ENCODE assay signal across 11 cellular contexts in the genomic region with DNA sequence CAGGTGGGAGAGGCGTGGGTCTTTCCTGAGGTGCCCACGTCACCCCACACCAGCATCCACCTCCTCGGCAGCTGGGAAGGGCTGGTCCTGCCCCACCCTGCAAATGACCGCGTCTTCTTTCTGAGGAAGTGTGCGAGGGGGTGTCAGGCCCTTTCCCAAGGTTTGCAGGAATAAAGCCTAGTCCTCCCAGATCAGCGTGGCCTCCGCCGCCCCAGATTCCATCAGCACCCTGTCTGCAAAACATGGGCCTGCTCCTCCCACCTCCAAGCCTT. TPM values are rescaled to one million over a fixed set of nuclear protein-coding genes. Genes with fewer than 3 reads are reported as not detected.
DNase-seq lines count a peak whose midpoint lies in the region; ATAC-seq, FAIRE-seq and TF ChIP-seq lines count a peak whose summit lies in the region.
"Had no signal": no experiment of that assay in that cellular context is flagged by ENCODE, and none has a peak within 500 bp of the region (broad histone marks: within the 10 kb centered on the region; RNA-seq: fewer than 3 reads in every experiment).

No MANE protein-coding gene starts in this region.

- FAIRE-seq in K562 (lab: Jason Lieb, UNC): no peak

- in situ Hi-C loops in K562 (cut with MboI): no loop called here

- H3K9me1 ChIP-seq in K562 (ENCODE audit: control insufficient read depth, insufficient read depth, low read length): no peaks in the 10 kb centered on the region

- H2AFZ ChIP-seq in K562 (ENCODE audit: low read depth, low read length): peak overlapping the region; percentile 86

- peak overlapping the region; percentile 64 to 86 for H3K9ac ChIP-seq in K562 (ENCODE audit: insufficient read depth in 1 of 2, low read depth in 2 of 2, low read length in 2 of 2)

- no peaks in the 10 kb centered on the region for H3K27me3 ChIP-seq in K562 (ENCODE audit: control insufficient read depth in 2 of 2, insufficient read depth in 2 of 2, low read length in 2 of 2)
- no peaks in the 10 kb centered on the region for H3K27me3 ChIP-seq in Caco-2 (replicated peaks; ENCODE audit: control insufficient read depth, insufficient read depth, low read length)
- H3K27me3 ChIP-seq: tibial artery had no signal

- no peaks in the 10 kb centered on the region for H3K9me3 Mint-ChIP-seq in activated CD8-positive, alpha-beta memory T cell treated with anti-CD3 and anti-CD28 coated beads, Interleukin-2, amount 10 ng/mL, durations not matched to agents 7 days and 5 days (ENCODE audit: low read depth)
- H3K9me3 Mint-ChIP-seq in Caco-2 (ENCODE audit: unreplicated experiment): no peaks in the 10 kb centered on the region

- no peak for DNase-seq in activated CD8-positive, alpha-beta memory T cell treated with anti-CD3 and anti-CD28 coated beads, Interleukin-2, amount 10 ng/mL, durations not matched to agents 7 days and 5 days
- no peak for DNase-seq in activated CD8-positive, alpha-beta memory T cell treated with anti-CD3 and anti-CD28 coated beads, Interleukin-2, amount 50 U/mL, for 4 hours
- no peak for DNase-seq in K562 (ENCODE audit: extremely low read depth in 1 of 4, low spot score in 3 of 4)
- DNase-seq in NCI-H1105 (lab: John Stamatoyannopoulos, UW): no peak
- DNase-seq in NCI-H2196 (lab: John Stamatoyannopoulos, UW; ENCODE audit: unreplicated experiment): no peak
- no peak for DNase-seq in Caco-2
- DNase-seq: NCI-H748 treated with DMSO at 0.1 percent for 48 hours had no signal

- H3K4me1 ChIP-seq in K562 (replicated peaks in 1 of 2; ENCODE audit: control insufficient read depth in 2 of 2, insufficient read depth in 2 of 2, low read length in 2 of 2) (peaks cover 37 to 71% of the 10 kb centered on the region in 2 experiments), mesodermal cell (ENCODE audit: control insufficient read depth, insufficient read depth, low read length, poor library complexity, severe bottlenecking) (peaks cover 40% of the 10 kb centered on the region), Caco-2 (no peaks in the 10 kb centered on the region)
- H3K4me1 ChIP-seq: tibial artery had no signal

- no peak for ATAC-seq in activated CD8-positive, alpha-beta memory T cell treated with anti-CD3 and anti-CD28 coated beads, Interleukin-2, amount 10 ng/mL, durations not matched to agents 7 days and 5 days
- ATAC-seq in K562: peak; percentile 2; the same call in 1 of the 3 replicates

- BruUV-seq in K562 (replicated peaks; lab: Mats Ljungman, UMichigan) (no TSS peak), Caco-2 (replicated peaks; lab: Mats Ljungman, UMichigan) (no TSS peak)

- no peak for TF ChIP-seq RAD21 in K562 (CRISPR knock-in tag; conservative IDR thresholded peaks at IDR 0.05 in 1 of 2, IDR thresholded peaks at IDR 0.05 in 1 of 2)

- H3K27me3 Mint-ChIP-seq in activated CD8-positive, alpha-beta memory T cell treated with anti-CD3 and anti-CD28 coated beads, Interleukin-2, amount 10 ng/mL, durations not matched to agents 7 days and 5 days: no peaks in the 10 kb centered on the region
- H3K27me3 Mint-ChIP-seq in Caco-2 (ENCODE audit: insufficient read depth, unreplicated experiment): no peaks in the 10 kb centered on the region

- peak overlapping the region; percentile 86 for H3K27ac Mint-ChIP-seq in activated CD8-positive, alpha-beta memory T cell treated with anti-CD3 and anti-CD28 coated beads, Interleukin-2, amount 10 ng/mL, durations not matched to agents 7 days and 5 days
- H3K27ac Mint-ChIP-seq in Caco-2 (ENCODE audit: unreplicated experiment): no peak overlapping the region

- intact Hi-C loops in K562 (cut with micrococcal nuclease): no loop called here
- intact Hi-C loops in Caco-2 (cut with micrococcal nuclease; ENCODE audit: unreplicated experiment): no loop called here

- H3K27ac ChIP-seq in K562 (ENCODE audit: extremely low read depth, low read depth, low read length) (peak overlapping the region; percentile 87), mesodermal cell (ENCODE audit: low read depth, low read length, severe bottlenecking) (peak overlapping the region; percentile 47), temporal lobe (ENCODE audit: low read depth, low read length) (peak overlapping the region; percentile 46)

- no peaks in the 10 kb centered on the region for H3K36me3 ChIP-seq in K562 (ENCODE audit: control insufficient read depth, insufficient read depth, low read length)
- no peaks in the 10 kb centered on the region for H3K36me3 ChIP-seq in mesodermal cell (ENCODE audit: control insufficient read depth, insufficient read depth, low read length)
- H3K36me3 ChIP-seq in Caco-2 (ENCODE audit: control insufficient read depth, insufficient read depth, low read length): no peaks in the 10 kb centered on the region
- H3K36me3 ChIP-seq: tibial artery had no signal

- no peaks in the 10 kb centered on the region for H4K20me1 ChIP-seq in K562 (replicated peaks; ENCODE audit: control insufficient read depth, insufficient read depth, low read length)

- H3K9me3 ChIP-seq in K562 (replicated peaks; ENCODE audit: control insufficient read depth, insufficient read depth, low read depth, low read length): no peaks in the 10 kb centered on the region
- no peaks in the 10 kb centered on the region for H3K9me3 ChIP-seq in mesodermal cell (ENCODE audit: control insufficient read depth, low read length)
- H3K9me3 ChIP-seq in Caco-2: no peaks in the 10 kb centered on the region
- H3K9me3 ChIP-seq: tibial artery had no signal

- TF ChIP-seq EP300 in K562 (IDR thresholded peaks at IDR 0.05; ENCODE audit: low read length): no peak

- 57% methylated on average over 6 of the region's 9 CpGs for WGBS in K562 (ENCODE audit: insufficient coverage, low coverage, missing lambda C conversion rate)
- 91 to 94% methylated on average over 8 to 9 of the region's 9 CpGs for WGBS in mesodermal cell (ENCODE audit: insufficient coverage in 2 of 2), 2 experiments

- no peaks in the 10 kb centered on the region for H3K79me2 ChIP-seq in K562 (ENCODE audit: control insufficient read depth, insufficient read depth, low read length)

- H3K4me1 Mint-ChIP-seq in activated CD8-positive, alpha-beta memory T cell treated with anti-CD3 and anti-CD28 coated beads, Interleukin-2, amount 10 ng/mL, durations not matched to agents 7 days and 5 days: peaks cover 33% of the 10 kb centered on the region
- H3K4me1 Mint-ChIP-seq in Caco-2 (ENCODE audit: low read depth, unreplicated experiment): no peaks in the 10 kb centered on the region

- TF ChIP-seq CTCF in K562 (IDR thresholded peaks at IDR 0.05 in 2 of 3, conservative IDR thresholded peaks at IDR 0.05 in 1 of 3; ENCODE audit: insufficient read depth in 2 of 3, low read depth in 1 of 3, low read length in 3 of 3) (no peak), Caco-2 (IDR thresholded peaks at IDR 0.05; ENCODE audit: insufficient read depth in 1 of 2, low read depth in 1 of 2, low read length in 1 of 2, severe bottlenecking in 1 of 2, unreplicated experiment in 1 of 2) (no peak)

- TF ChIP-seq POLR2A in K562 (conservative IDR thresholded peaks at IDR 0.05): no peak

- peak overlapping the region; percentile 19; the same call in 1 of the 2 replicates for H3K4me2 ChIP-seq in K562 (ENCODE audit: insufficient read depth, low read length)

- CTCF ChIA-PET in activated CD8-positive, alpha-beta memory T cell treated with anti-CD3 and anti-CD28 coated beads, Interleukin-2, amount 10 ng/mL, durations not matched to agents 7 days and 5 days (lab: Charles Lee): interaction anchor here (1.7 to 11.4 kb wide), 3 partner anchors 9 to 20 kb away, joined by 7 to 90 read pairs (median 34); partner anchors contain the start of gene SLC39A13
- CTCF ChIA-PET in K562 (lab: Yijun Ruan, JAX; ENCODE audit: low intra/inter-chr PET ratio): no interaction called here
- CTCF ChIA-PET in Caco-2 (lab: Charles Lee): no interaction called here

- H3K4me3 ChIP-seq in K562 (no peak overlapping the region), mesodermal cell (ENCODE audit: extremely low read depth, insufficient read depth, low read length, poor library complexity, severe bottlenecking) (no peak overlapping the region), Caco-2 (ENCODE audit: low read depth, low read length) (no peak overlapping the region)
- H3K4me3 ChIP-seq: tibial artery had no signal

- no peak overlapping the region for H3K4me3 Mint-ChIP-seq in activated CD8-positive, alpha-beta memory T cell treated with anti-CD3 and anti-CD28 coated beads, Interleukin-2, amount 10 ng/mL, durations not matched to agents 7 days and 5 days
- no peak overlapping the region for H3K4me3 Mint-ChIP-seq in Caco-2 (ENCODE audit: unreplicated experiment)

- POLR2A ChIA-PET in K562 (lab: Yijun Ruan, JAX): interaction anchor here (0.6 to 1.7 kb wide), 3 partner anchors 9 to 31 kb away, joined by 3 to 6 read pairs (median 5); no protein-coding TSS in a partner anchor
- POLR2A ChIA-PET in Caco-2 (lab: Charles Lee): no interaction called here

- H3K36me3 Mint-ChIP-seq in activated CD8-positive, alpha-beta memory T cell treated with anti-CD3 and anti-CD28 coated beads, Interleukin-2, amount 10 ng/mL, durations not matched to agents 7 days and 5 days: no peaks in the 10 kb centered on the region
- no peaks in the 10 kb centered on the region for H3K36me3 Mint-ChIP-seq in Caco-2 (ENCODE audit: insufficient read depth, unreplicated experiment)

RNA-seq across cellular contexts. Expression of gene SLC39A13, which starts 14.4 kb away (rescaled TPM):
- 10 to 100 TPM; 18.2 to 22.1 TPM for total RNA-seq in activated CD8-positive, alpha-beta memory T cell treated with anti-CD3 and anti-CD28 coated beads, Interleukin-2, amount 10 ng/mL, durations not matched to agents 7 days and 5 days
- 14.7 and 58.9 TPM in 2 replicates for total RNA-seq in K562 (2011; cell fraction: chromatin; rRNA removed; ENCODE audit: low replicate concordance)
- total RNA-seq in K562 (2011; cell fraction: nucleolus; rRNA removed): 52.1 and 58.4 TPM in 2 replicates
- 29.8 and 30.5 TPM in 2 replicates for total RNA-seq in K562 (2011; cell fraction: nucleoplasm; rRNA removed)
- total RNA-seq in K562 (2014; rRNA removed) (9.5 and 14.0 TPM in 2 replicates), K562 (2014; rRNA removed; fragmentation: Illumina TruSeq; extraction: Trizol) (0.61 and 1.3 TPM in 2 replicates), K562 (2015; rRNA removed; fragmentation: Illumina TruSeq; extraction: Trizol) (3.2 TPM in 2 replicates), K562 (2021) (10.9 TPM in 2 replicates), temporal lobe (9.3 TPM), Caco-2 (2022) (27.1 and 30.8 TPM in 2 replicates)
- polyA plus RNA-seq in K562 (2011; rRNA removed) (6.7 and 10.2 TPM in 2 replicates), K562 (2014; fragmentation: Illumina TruSeq; extraction: Trizol) (2.8 and 7.3 TPM in 2 replicates), K562 (2014; fragmentation: Nextera tagmentation; extraction: Ambion mirVana) (under 1 TPM; 0.17 to 0.24 TPM), K562 (2014; rRNA removed) (14.4 and 15.9 TPM in 2 replicates)
- 11.1 and 20.7 TPM in 2 replicates for polyA plus RNA-seq in K562 (2011; cell fraction: cytosol; rRNA removed)
- 75.5 and 90.8 TPM in 2 replicates for polyA plus RNA-seq in K562 (2011; cell fraction: nucleus; rRNA removed)
- polyA plus RNA-seq in K562 (2012): 7.4 and 23.7 TPM in 2 replicates
- 1.3 and 1.6 TPM in 2 replicates for polyA minus RNA-seq in K562 (2011; rRNA and poly(A)+ RNA removed)
- 3.2 and 7.4 TPM in 2 replicates for polyA minus RNA-seq in K562 (2011; cell fraction: cytosol; rRNA and poly(A)+ RNA removed)
- 10.1 and 12.0 TPM in 2 replicates for polyA minus RNA-seq in K562 (2011; cell fraction: nucleus; rRNA and poly(A)+ RNA removed)
- 49.3 TPM for polyA plus RNA-seq in mesodermal cell (2013, experiment 1 of 2)
- 39.5 TPM for polyA plus RNA-seq in mesodermal cell (2013, experiment 2 of 2)

RNA-seq across cellular contexts. Expression of gene SPI1, which starts 15.6 kb away (rescaled TPM):
- total RNA-seq in activated CD8-positive, alpha-beta memory T cell treated with anti-CD3 and anti-CD28 coated beads, Interleukin-2, amount 10 ng/mL, durations not matched to agents 7 days and 5 days: not detected
- 12.0 and 16.1 TPM in 2 replicates for total RNA-seq in K562 (2011; cell fraction: chromatin; rRNA removed; ENCODE audit: low replicate concordance)
- 11.0 and 11.2 TPM in 2 replicates for total RNA-seq in K562 (2011; cell fraction: nucleolus; rRNA removed)
- 18.0 and 31.5 TPM in 2 replicates for total RNA-seq in K562 (2011; cell fraction: nucleoplasm; rRNA removed)
- total RNA-seq in K562 (2014; rRNA removed) (23.4 and 32.6 TPM in 2 replicates), K562 (2014; rRNA removed; fragmentation: Illumina TruSeq; extraction: Trizol) (2.8 and 3.2 TPM in 2 replicates), K562 (2015; rRNA removed; fragmentation: Illumina TruSeq; extraction: Trizol) (10.3 and 12.5 TPM in 2 replicates), K562 (2021) (30.7 and 33.7 TPM in 2 replicates), temporal lobe (1.7 TPM), Caco-2 (2022) (not detected in 2 replicates)
- polyA plus RNA-seq in K562 (2011; rRNA removed) (8.6 and 28.6 TPM in 2 replicates), K562 (2014; fragmentation: Illumina TruSeq; extraction: Trizol) (16.0 and 32.1 TPM in 2 replicates), K562 (2014; fragmentation: Nextera tagmentation; extraction: Ambion mirVana) (under 1 TPM; 0.10 to 0.11 TPM), K562 (2014; rRNA removed) (16.2 and 21.9 TPM in 2 replicates)
- polyA plus RNA-seq in K562 (2011; cell fraction: cytosol; rRNA removed): 28.0 and 35.1 TPM in 2 replicates
- 24.3 and 25.6 TPM in 2 replicates for polyA plus RNA-seq in K562 (2011; cell fraction: nucleus; rRNA removed)
- polyA plus RNA-seq in K562 (2012): 20.6 and 54.3 TPM in 2 replicates
- 21.0 and 25.6 TPM in 2 replicates for polyA minus RNA-seq in K562 (2011; rRNA and poly(A)+ RNA removed)
- polyA minus RNA-seq in K562 (2011; cell fraction: cytosol; rRNA and poly(A)+ RNA removed): 22.7 and 32.9 TPM in 2 replicates
- polyA minus RNA-seq in K562 (2011; cell fraction: nucleus; rRNA and poly(A)+ RNA removed): 6.5 and 12.0 TPM in 2 replicates
- 0.33 TPM for polyA plus RNA-seq in mesodermal cell (2013, experiment 1 of 2)
- polyA plus RNA-seq in mesodermal cell (2013, experiment 2 of 2): not detected
- total RNA-seq: chondrocyte had no signal

RNA-seq across cellular contexts. Expression of gene PSMC3, which starts 32.3 kb away (rescaled TPM):
- total RNA-seq in activated CD8-positive, alpha-beta memory T cell treated with anti-CD3 and anti-CD28 coated beads, Interleukin-2, amount 10 ng/mL, durations not matched to agents 7 days and 5 days: 100 to 1,000 TPM; 150 to 164 TPM
- 145 and 204 TPM in 2 replicates for total RNA-seq in K562 (2011; cell fraction: chromatin; rRNA removed; ENCODE audit: low replicate concordance)
- total RNA-seq in K562 (2011; cell fraction: nucleolus; rRNA removed): 116 and 126 TPM in 2 replicates
- 96.6 and 141 TPM in 2 replicates for total RNA-seq in K562 (2011; cell fraction: nucleoplasm; rRNA removed)
- total RNA-seq in K562 (2014; rRNA removed): 222 and 237 TPM in 2 replicates
- 311 and 382 TPM in 2 replicates for total RNA-seq in K562 (2014; rRNA removed; fragmentation: Illumina TruSeq; extraction: Trizol)
- total RNA-seq in K562 (2015; rRNA removed; fragmentation: Illumina TruSeq; extraction: Trizol): 292 and 301 TPM in 2 replicates
- total RNA-seq in K562 (2021): 189 and 211 TPM in 2 replicates
- 126 and 240 TPM in 2 replicates for polyA plus RNA-seq in K562 (2011; rRNA removed)
- polyA plus RNA-seq in K562 (2011; cell fraction: cytosol; rRNA removed): 134 and 180 TPM in 2 replicates
- polyA plus RNA-seq in K562 (2011; cell fraction: nucleus; rRNA removed): 72.2 and 75.9 TPM in 2 replicates
- 229 and 337 TPM in 2 replicates for polyA plus RNA-seq in K562 (2012)
- 324 and 393 TPM in 2 replicates for polyA plus RNA-seq in K562 (2014; fragmentation: Illumina TruSeq; extraction: Trizol)
- polyA plus RNA-seq in K562 (2014; fragmentation: Nextera tagmentation; extraction: Ambion mirVana): 10 to 100 TPM; 44.3 to 98.5 TPM
- 262 and 265 TPM in 2 replicates for polyA plus RNA-seq in K562 (2014; rRNA removed)
- 357 and 499 TPM in 2 replicates for polyA minus RNA-seq in K562 (2011; rRNA and poly(A)+ RNA removed)
- polyA minus RNA-seq in K562 (2011; cell fraction: cytosol; rRNA and poly(A)+ RNA removed): 72.6 and 83.1 TPM in 2 replicates
- polyA minus RNA-seq in K562 (2011; cell fraction: nucleus; rRNA and poly(A)+ RNA removed): 50.2 and 64.0 TPM in 2 replicates
- 153 TPM for polyA plus RNA-seq in mesodermal cell (2013, experiment 1 of 2)
- polyA plus RNA-seq in mesodermal cell (2013, experiment 2 of 2): 143 TPM
- total RNA-seq in temporal lobe: 90.2 TPM
- 191 and 196 TPM in 2 replicates for total RNA-seq in Caco-2 (2022)

RNA-seq across cellular contexts. Expression of gene MYBPC3, which starts 41.5 kb away (rescaled TPM):
- not detected for total RNA-seq in activated CD8-positive, alpha-beta memory T cell treated with anti-CD3 and anti-CD28 coated beads, Interleukin-2, amount 10 ng/mL, durations not matched to agents 7 days and 5 days
- 0.12 TPM in 1 of 2 replicates, not detected in the other for total RNA-seq in K562 (2011; cell fraction: chromatin; rRNA removed; ENCODE audit: low replicate concordance)
- total RNA-seq in K562 (2011; cell fraction: nucleolus; rRNA removed): 0.13 TPM in 1 of 2 replicates, not detected in the other
- 0.07 TPM in 1 of 2 replicates, not detected in the other for total RNA-seq in K562 (2011; cell fraction: nucleoplasm; rRNA removed)
- not detected in 2 replicates for total RNA-seq in K562 (2014; rRNA removed)
- total RNA-seq in K562 (2014; rRNA removed; fragmentation: Illumina TruSeq; extraction: Trizol): not detected in 2 replicates
- not detected in 2 replicates for total RNA-seq in K562 (2015; rRNA removed; fragmentation: Illumina TruSeq; extraction: Trizol)
- total RNA-seq in K562 (2021): not detected in 2 replicates
- polyA plus RNA-seq in K562 (2011; rRNA removed): 0.07 TPM in 1 of 2 replicates, not detected in the other
- 0.03 and 0.04 TPM in 2 replicates for polyA plus RNA-seq in K562 (2011; cell fraction: cytosol; rRNA removed)
- 0.13 and 0.31 TPM in 2 replicates for polyA plus RNA-seq in K562 (2011; cell fraction: nucleus; rRNA removed)
- polyA plus RNA-seq in K562 (2012): 0.06 TPM in 1 of 2 replicates, not detected in the other
- polyA plus RNA-seq in K562 (2014; fragmentation: Illumina TruSeq; extraction: Trizol): not detected in 2 replicates
- polyA plus RNA-seq in K562 (2014; fragmentation: Nextera tagmentation; extraction: Ambion mirVana): not detected
- 0.01 TPM in 1 of 2 replicates, not detected in the other for polyA plus RNA-seq in K562 (2014; rRNA removed)
- not detected in 2 replicates for polyA minus RNA-seq in K562 (2011; rRNA and poly(A)+ RNA removed)
- not detected in 2 replicates for polyA minus RNA-seq in K562 (2011; cell fraction: cytosol; rRNA and poly(A)+ RNA removed)
- not detected in 2 replicates for polyA minus RNA-seq in K562 (2011; cell fraction: nucleus; rRNA and poly(A)+ RNA removed)
- not detected for polyA plus RNA-seq in mesodermal cell (2013, experiment 1 of 2)
- polyA plus RNA-seq in mesodermal cell (2013, experiment 2 of 2): not detected
- total RNA-seq in temporal lobe: not detected
- total RNA-seq in Caco-2 (2022): not detected in 2 replicates
- total RNA-seq: chondrocyte had no signal

RNA-seq across cellular contexts. Expression of gene RAPSN, which starts 55.0 kb away (rescaled TPM):
- total RNA-seq in activated CD8-positive, alpha-beta memory T cell treated with anti-CD3 and anti-CD28 coated beads, Interleukin-2, amount 10 ng/mL, durations not matched to agents 7 days and 5 days: under 1 TPM; 0.16 to 0.79 TPM
- total RNA-seq in K562 (2011; cell fraction: chromatin; rRNA removed; ENCODE audit: low replicate concordance): not detected in 2 replicates
- total RNA-seq in K562 (2011; cell fraction: nucleolus; rRNA removed): not detected in 2 replicates
- total RNA-seq in K562 (2011; cell fraction: nucleoplasm; rRNA removed): not detected in 2 replicates
- total RNA-seq in K562 (2014; rRNA removed) (not detected in 2 replicates), K562 (2014; rRNA removed; fragmentation: Illumina TruSeq; extraction: Trizol) (not detected in 2 replicates), K562 (2015; rRNA removed; fragmentation: Illumina TruSeq; extraction: Trizol) (0.11 TPM in 1 of 2 replicates, not detected in the other), K562 (2021) (0.13 TPM in 1 of 2 replicates, not detected in the other), temporal lobe (not detected), Caco-2 (2022) (0.93 and 2.0 TPM in 2 replicates)
- polyA plus RNA-seq in K562 (2011; rRNA removed) (0.06 TPM in 1 of 2 replicates, not detected in the other), K562 (2014; fragmentation: Illumina TruSeq; extraction: Trizol) (not detected in 2 replicates), K562 (2014; fragmentation: Nextera tagmentation; extraction: Ambion mirVana) (not detected), K562 (2014; rRNA removed) (not detected in 2 replicates)
- polyA plus RNA-seq in K562 (2011; cell fraction: cytosol; rRNA removed): 0.04 TPM in 1 of 2 replicates, not detected in the other
- polyA plus RNA-seq in K562 (2011; cell fraction: nucleus; rRNA removed): not detected in 2 replicates
- 0.14 TPM in 1 of 2 replicates, not detected in the other for polyA plus RNA-seq in K562 (2012)
- polyA minus RNA-seq in K562 (2011; rRNA and poly(A)+ RNA removed): not detected in 2 replicates
- polyA minus RNA-seq in K562 (2011; cell fraction: cytosol; rRNA and poly(A)+ RNA removed): not detected in 2 replicates
- polyA minus RNA-seq in K562 (2011; cell fraction: nucleus; rRNA and poly(A)+ RNA removed): not detected in 2 replicates
- not detected for polyA plus RNA-seq in mesodermal cell (2013, experiment 1 of 2)
- polyA plus RNA-seq in mesodermal cell (2013, experiment 2 of 2): not detected
